1 cellular context compared by ENCODE assay signal in genomic region chr1:22291926-22292788, GRCh38.
A peak's percentile ranks its signal among the peaks of the same experiment; 100 is the strongest.
TF ChIP-seq lines count a peak whose summit lies in the region.

No MANE protein-coding gene starts in this region.

TF ChIP-seq in HepG2, 621 proteins besides CTCF, POLR2A, EP300 and RAD21 (continued from another document):
- TF ChIP-seq ZNF687 (CRISPR knock-in tag; IDR thresholded peaks at IDR 0.05) (peak; percentile 23; the same call in 1 of the 2 replicates), ERF (CRISPR knock-in tag; IDR thresholded peaks at IDR 0.05) (no peak)
